ENCODE assay signal across 8 cellular contexts in the genomic region with DNA sequence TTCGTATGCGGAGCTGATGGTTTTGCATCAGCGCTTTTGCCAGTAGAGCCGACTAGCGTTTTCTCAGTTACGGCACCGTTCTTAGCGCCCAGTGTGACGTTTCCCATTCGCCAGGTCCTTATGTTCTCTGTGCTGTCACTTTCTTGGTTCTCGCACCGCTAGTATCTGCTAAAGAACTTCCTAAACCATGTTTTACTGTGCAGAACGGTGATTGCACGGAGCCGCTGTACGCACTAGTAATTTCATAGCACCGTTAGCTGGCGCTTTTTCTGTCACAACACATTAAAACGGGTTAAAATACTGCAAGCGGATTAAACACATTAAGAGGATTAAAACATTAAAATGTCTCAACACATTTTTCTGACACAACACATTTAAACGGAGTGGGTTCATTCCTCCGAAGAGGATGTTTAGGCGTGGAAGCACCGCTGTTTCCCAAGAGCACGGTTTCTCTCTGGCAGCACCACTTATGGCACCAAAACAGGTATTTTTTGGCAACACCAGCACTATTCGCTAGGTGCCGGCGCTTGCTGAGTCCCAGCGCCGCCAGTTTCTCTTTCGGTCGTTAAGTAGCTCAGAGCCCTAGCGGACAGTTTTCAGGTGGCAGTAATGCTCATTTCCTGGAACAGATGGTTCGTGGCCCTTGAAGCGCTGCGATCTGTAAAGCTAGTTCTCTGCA. TPM values are rescaled to one million over a fixed set of nuclear protein-coding genes. Genes with fewer than 3 reads are reported as not detected.
DNase-seq lines count a peak whose midpoint lies in the region; ATAC-seq and TF ChIP-seq lines count a peak whose summit lies in the region.

No MANE protein-coding gene starts in this region.

- peak overlapping the region; percentile 7 to 72 (median 53) for H3K4me3 ChIP-seq in dorsolateral prefrontal cortex
- H3K4me3 ChIP-seq in mucosa of descending colon, result peak overlapping the region; percentile 11

- TF ChIP-seq CTCF in dorsolateral prefrontal cortex (IDR thresholded peaks at IDR 0.05 in 54 of 56, conservative IDR thresholded peaks at IDR 0.05 in 2 of 56; ENCODE audit: low read depth in 1 of 56, partially characterized antibody in 56 of 56) (peak in 22 of 56 donors; percentile 7 to 43 (median 20)), mucosa of descending colon (IDR thresholded peaks at IDR 0.05) (peak; percentile 46)

- H3K27me3 ChIP-seq in dorsolateral prefrontal cortex, result peaks cover 0 to 94% (median 75%) of the 10 kb centered on the region in 45 donors

- peak overlapping the region in 52 of 59 donors; percentile 5 to 96 (median 88) for H3K27ac ChIP-seq in dorsolateral prefrontal cortex

- DNase-seq in AML-193 (lab: John Stamatoyannopoulos, UW) (peak; percentile 83 to 91), NCI-H345 (lab: John Stamatoyannopoulos, UW) (peak; percentile 69), dorsolateral prefrontal cortex (no peak), mucosa of descending colon (peak; percentile 75 to 86 (median 85))
- peak; percentile 75 for DNase-seq in activated CD4-positive, alpha-beta T cell treated with anti-CD3 and anti-CD28 coated beads for 1 hour
- DNase-seq in stimulated activated CD8-positive, alpha-beta memory T cell treated with anti-CD3 and anti-CD28 coated beads, Interleukin-7, amount 100 ng/mL, for 48 hours (ENCODE audit: extremely low read depth in 1 of 2, low read depth in 1 of 2), result peak; percentile 55 to 74

- no peaks in the 10 kb centered on the region for H3K4me1 ChIP-seq in mucosa of descending colon (ENCODE audit: low read depth)

- no peaks in the 10 kb centered on the region for H3K36me3 ChIP-seq in mucosa of descending colon (ENCODE audit: low read depth)

- intact Hi-C loops in dorsolateral prefrontal cortex (cut with DNase I) (no loop called here), mucosa of descending colon (cut with DNase I, micrococcal nuclease) (no loop called here)

- ATAC-seq in GM19043 (IDR thresholded peaks at IDR 0.05; ENCODE audit: low read depth, unreplicated experiment), result peak; percentile 68
- ATAC-seq in HG03196 (IDR thresholded peaks at IDR 0.05; ENCODE audit: unreplicated experiment), result peak; percentile 73
- ATAC-seq in mucosa of descending colon, result peak; percentile 83

- no peaks in the 10 kb centered on the region for H3K9me3 ChIP-seq in mucosa of descending colon

RNA-seq across cellular contexts. Expression of a gene that starts 20.4 kb away (rescaled TPM):
- total RNA-seq in dorsolateral prefrontal cortex (1 to 10 TPM in 111 of 120 experiments, under 1 TPM in 9; 0.48 to 5.2 (median 1.9) TPM), mucosa of descending colon (1 to 10 TPM; 1.3 to 2.3 (median 1.8) TPM)

Comparison
In these comparisons a context has a peak if more than half of its experiments do, and no peak if none do; other contexts are left out.
1. DNase-seq: peak in AML-193 (2 of 2), NCI-H345 (single experiment), activated CD4-positive, alpha-beta T cell treated with anti-CD3 and anti-CD28 coated beads for 1 hour (single experiment), mucosa of descending colon (3 of 3) and stimulated activated CD8-positive, alpha-beta memory T cell treated with anti-CD3 and anti-CD28 coated beads, Interleukin-7, amount 100 ng/mL, for 48 hours (2 of 2); none in dorsolateral prefrontal cortex (0 of 10).
2. Peak in every context shown above with its lines, with median percentiles within 50 percentile points of each other: ATAC-seq.